In the genomic region with DNA sequence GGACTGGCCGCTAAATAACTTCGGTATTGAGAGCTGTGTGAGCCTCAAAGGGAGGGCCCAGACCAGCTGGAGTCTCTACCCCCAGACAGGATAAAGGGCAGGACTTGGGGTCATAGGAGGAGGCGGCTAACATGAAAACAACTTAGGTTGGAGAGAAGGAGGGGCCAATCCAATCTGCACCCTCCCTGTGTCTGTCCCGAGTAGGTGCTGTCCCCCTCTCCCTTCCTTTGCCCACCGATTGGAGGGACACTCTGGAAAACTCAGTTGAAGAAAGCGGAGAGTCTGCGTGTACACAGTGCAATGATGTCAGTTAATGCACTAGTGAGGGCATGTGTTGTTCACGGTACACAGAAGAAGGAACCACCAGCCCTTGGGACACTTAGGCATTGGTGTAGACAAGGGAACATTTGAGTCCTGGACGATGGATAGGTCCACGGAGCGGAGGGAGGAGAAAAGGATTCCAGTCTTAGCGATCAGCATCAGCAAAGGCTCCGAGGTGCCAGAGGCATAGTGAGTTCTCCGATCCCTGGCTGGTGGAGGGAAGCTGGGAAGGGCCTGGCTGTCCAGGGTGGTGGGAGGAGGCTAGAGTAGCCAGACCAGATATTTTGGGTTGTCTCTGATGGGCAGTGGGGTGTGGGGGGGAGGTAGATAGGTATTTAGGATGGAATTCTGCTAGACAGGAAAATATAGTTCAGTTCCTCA, we compare ENCODE assay signal across 8 cellular contexts. TPM values are rescaled to one million over a fixed set of nuclear protein-coding genes. Genes with fewer than 3 reads are reported as not detected.
DNase-seq lines count a peak whose midpoint lies in the region; ATAC-seq and TF ChIP-seq lines count a peak whose summit lies in the region.

No MANE protein-coding gene starts in this region.

- H3K27me3 ChIP-seq in NT2/D1 (ENCODE audit: insufficient read depth, insufficient read length), result peaks cover 81% of the 10 kb centered on the region
- no peaks in the 10 kb centered on the region for H3K27me3 ChIP-seq in Karpas-422 (ENCODE audit: low read length)

- H3K9me2 ChIP-seq in Karpas-422 (replicated peaks; ENCODE audit: insufficient read depth, low read length), result no peaks in the 10 kb centered on the region

- DNase-seq in GM12864 (ENCODE audit: low read depth) (no peak), NT2/D1 (ENCODE audit: low read depth, low spot score) (no peak), epithelial cell of proximal tubule (ENCODE audit: low read depth) (no peak), osteocyte (ENCODE audit: extremely low spot score, unreplicated experiment) (no peak), NCI-H446 treated with DMSO at 0.1 percent for 48 hours (lab: John Stamatoyannopoulos, UW) (no peak), Karpas-422 (no peak), NCI-H2171 (lab: John Stamatoyannopoulos, UW) (no peak)

- no peaks in the 10 kb centered on the region for H3K36me3 Mint-ChIP-seq in osteocyte (ENCODE audit: unreplicated experiment)

- no peak for ATAC-seq in HG03175 (IDR thresholded peaks at IDR 0.05; ENCODE audit: unreplicated experiment)

- H3K36me3 ChIP-seq in NT2/D1 (ENCODE audit: insufficient read depth, insufficient read length, low read length), result peaks cover 7% of the 10 kb centered on the region
- no peaks in the 10 kb centered on the region for H3K36me3 ChIP-seq in Karpas-422 (ENCODE audit: insufficient read depth, low read length)

- TF ChIP-seq CTCF in GM12864 (IDR thresholded peaks at IDR 0.05; ENCODE audit: low read depth, low read length, missing control alignments), result no peak
- TF ChIP-seq CTCF in epithelial cell of proximal tubule (conservative IDR thresholded peaks at IDR 0.05; ENCODE audit: low read depth, low read length), result no peak
- no peak for TF ChIP-seq CTCF in osteocyte (IDR thresholded peaks at IDR 0.05)

- 0 out of 2 replicates have a peak, but pooled peaks cover 3% of the 10 kb centered on the region for H4K20me1 ChIP-seq in Karpas-422 (ENCODE audit: insufficient read depth, low read depth, low read length)

- H2AFZ ChIP-seq in Karpas-422 (ENCODE audit: low read length), result no peak overlapping the region

- H3K4me2 ChIP-seq in Karpas-422 (ENCODE audit: low read depth, low read length, poor library complexity, severe bottlenecking), result no peak overlapping the region

- H3K4me1 ChIP-seq in NT2/D1 (ENCODE audit: insufficient read depth, insufficient read length) (peaks cover 13% of the 10 kb centered on the region), Karpas-422 (ENCODE audit: low read length) (peaks cover 18% of the 10 kb centered on the region)

- no peaks in the 10 kb centered on the region for H3K9me3 Mint-ChIP-seq in osteocyte (ENCODE audit: unreplicated experiment)

- no peaks in the 10 kb centered on the region for H3K79me2 ChIP-seq in Karpas-422 (ENCODE audit: low read length)

- H3K27ac ChIP-seq in Karpas-422 (ENCODE audit: low read length), result no peak overlapping the region

- peaks cover 37% of the 10 kb centered on the region for H3K4me1 Mint-ChIP-seq in osteocyte (ENCODE audit: unreplicated experiment)

- H3K9me3 ChIP-seq in NT2/D1 (ENCODE audit: insufficient read depth, low read length), result no peaks in the 10 kb centered on the region
- H3K9me3 ChIP-seq in Karpas-422 (ENCODE audit: low read length), result no peaks in the 10 kb centered on the region

- H3K27ac Mint-ChIP-seq in osteocyte (ENCODE audit: unreplicated experiment), result peak overlapping the region; percentile 91

- H3K4me3 Mint-ChIP-seq in osteocyte (ENCODE audit: unreplicated experiment), result peak overlapping the region; percentile 77

- H3K27me3 Mint-ChIP-seq in osteocyte (ENCODE audit: unreplicated experiment), result peaks cover 10% of the 10 kb centered on the region

- H3K4me3 ChIP-seq in GM12864 (ENCODE audit: low read depth, low read length) (peak overlapping the region; percentile 61), NT2/D1 (ENCODE audit: insufficient read length, low read depth) (peak overlapping the region; percentile 75), epithelial cell of proximal tubule (ENCODE audit: low read depth, low read length) (peak overlapping the region; percentile 65), Karpas-422 (ENCODE audit: low read length) (no peak overlapping the region)

- H3K9ac ChIP-seq in NT2/D1 (ENCODE audit: insufficient read length, low read depth), result peak overlapping the region; percentile 77
- H3K9ac ChIP-seq in Karpas-422 (ENCODE audit: low read length), result no peak overlapping the region

RNA-seq across cellular contexts. Expression of a gene that starts 0.8 kb away (rescaled TPM):
- total RNA-seq in epithelial cell of proximal tubule (12.5 and 39.4 TPM in 2 replicates), osteocyte (15.8 and 22.8 TPM in 2 replicates)
- total RNA-seq in Karpas-422 (2014; rRNA removed; shearing (Covaris generic); ENCODE audit: low replicate concordance), result 0.15 and 1.8 TPM in 2 replicates

RNA-seq across cellular contexts. Expression of a gene that starts 6.6 kb away (rescaled TPM):
- total RNA-seq in epithelial cell of proximal tubule (0.14 and 0.63 TPM in 2 replicates), osteocyte (19.6 and 22.3 TPM in 2 replicates)
- 12.4 and 15.2 TPM in 2 replicates for total RNA-seq in Karpas-422 (2014; rRNA removed; shearing (Covaris generic); ENCODE audit: low replicate concordance)

RNA-seq across cellular contexts. Expression of a gene that starts 11.3 kb away (rescaled TPM):
- total RNA-seq in epithelial cell of proximal tubule, result 4.9 and 12.3 TPM in 2 replicates
- total RNA-seq in osteocyte, result 12.8 and 15.5 TPM in 2 replicates
- 2.6 and 14.6 TPM in 2 replicates for total RNA-seq in Karpas-422 (2014; rRNA removed; shearing (Covaris generic); ENCODE audit: low replicate concordance)

RNA-seq across cellular contexts. Expression of a gene that starts 11.4 kb away (rescaled TPM):
- total RNA-seq in epithelial cell of proximal tubule, result 17.6 and 30.6 TPM in 2 replicates
- 13.4 and 14.1 TPM in 2 replicates for total RNA-seq in osteocyte
- total RNA-seq in Karpas-422 (2014; rRNA removed; shearing (Covaris generic); ENCODE audit: low replicate concordance), result 11.4 and 14.7 TPM in 2 replicates

RNA-seq across cellular contexts. Expression of a gene that starts 12.7 kb away (rescaled TPM):
- total RNA-seq in epithelial cell of proximal tubule, result 5.1 and 11.4 TPM in 2 replicates
- total RNA-seq in osteocyte, result 26.6 and 35.7 TPM in 2 replicates
- total RNA-seq in Karpas-422 (2014; rRNA removed; shearing (Covaris generic); ENCODE audit: low replicate concordance), result 6.8 and 16.9 TPM in 2 replicates
